In the genomic region with DNA sequence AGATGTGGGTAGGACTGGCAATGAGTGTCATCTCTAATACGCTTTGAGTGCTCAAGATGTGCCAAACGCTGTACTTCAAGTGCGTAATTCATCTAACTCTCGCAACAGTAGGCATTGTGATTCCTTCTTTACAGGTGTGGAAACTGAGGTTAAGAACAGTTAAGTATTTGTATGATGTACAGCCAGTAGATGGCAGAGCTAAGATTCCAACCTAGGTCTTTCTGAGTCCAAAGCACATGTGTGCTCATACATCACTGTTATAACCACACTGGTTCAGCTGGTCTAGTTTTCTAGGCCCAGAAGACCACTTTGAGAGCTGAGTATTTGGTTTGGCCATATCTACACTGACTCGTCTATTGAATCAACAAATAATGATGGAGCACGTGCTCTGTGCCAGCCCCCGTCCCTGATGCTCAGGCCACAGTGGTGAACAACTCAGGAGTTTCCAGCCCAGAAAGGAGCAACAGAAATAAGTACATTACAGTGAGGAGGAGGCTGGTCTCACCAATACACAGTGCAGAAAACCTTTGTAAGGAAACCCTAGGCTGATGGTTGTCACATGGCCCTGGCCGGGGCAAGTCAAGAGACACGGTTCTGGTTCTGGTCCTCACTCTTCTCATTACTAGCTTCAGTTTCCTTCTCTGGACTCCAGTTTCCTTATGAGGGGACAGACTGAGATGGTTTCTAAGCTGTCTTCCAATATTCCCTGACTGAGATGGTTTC, we compare ENCODE assay signal across 3 cellular contexts.
TF ChIP-seq lines count a peak whose summit lies in the region.

No MANE protein-coding gene starts in this region.

TF ChIP-seq in GM23338, 12 proteins besides CTCF, POLR2A, EP300 and RAD21 (continued from another document and continues in another):
- TF ChIP-seq, protein P1, sequence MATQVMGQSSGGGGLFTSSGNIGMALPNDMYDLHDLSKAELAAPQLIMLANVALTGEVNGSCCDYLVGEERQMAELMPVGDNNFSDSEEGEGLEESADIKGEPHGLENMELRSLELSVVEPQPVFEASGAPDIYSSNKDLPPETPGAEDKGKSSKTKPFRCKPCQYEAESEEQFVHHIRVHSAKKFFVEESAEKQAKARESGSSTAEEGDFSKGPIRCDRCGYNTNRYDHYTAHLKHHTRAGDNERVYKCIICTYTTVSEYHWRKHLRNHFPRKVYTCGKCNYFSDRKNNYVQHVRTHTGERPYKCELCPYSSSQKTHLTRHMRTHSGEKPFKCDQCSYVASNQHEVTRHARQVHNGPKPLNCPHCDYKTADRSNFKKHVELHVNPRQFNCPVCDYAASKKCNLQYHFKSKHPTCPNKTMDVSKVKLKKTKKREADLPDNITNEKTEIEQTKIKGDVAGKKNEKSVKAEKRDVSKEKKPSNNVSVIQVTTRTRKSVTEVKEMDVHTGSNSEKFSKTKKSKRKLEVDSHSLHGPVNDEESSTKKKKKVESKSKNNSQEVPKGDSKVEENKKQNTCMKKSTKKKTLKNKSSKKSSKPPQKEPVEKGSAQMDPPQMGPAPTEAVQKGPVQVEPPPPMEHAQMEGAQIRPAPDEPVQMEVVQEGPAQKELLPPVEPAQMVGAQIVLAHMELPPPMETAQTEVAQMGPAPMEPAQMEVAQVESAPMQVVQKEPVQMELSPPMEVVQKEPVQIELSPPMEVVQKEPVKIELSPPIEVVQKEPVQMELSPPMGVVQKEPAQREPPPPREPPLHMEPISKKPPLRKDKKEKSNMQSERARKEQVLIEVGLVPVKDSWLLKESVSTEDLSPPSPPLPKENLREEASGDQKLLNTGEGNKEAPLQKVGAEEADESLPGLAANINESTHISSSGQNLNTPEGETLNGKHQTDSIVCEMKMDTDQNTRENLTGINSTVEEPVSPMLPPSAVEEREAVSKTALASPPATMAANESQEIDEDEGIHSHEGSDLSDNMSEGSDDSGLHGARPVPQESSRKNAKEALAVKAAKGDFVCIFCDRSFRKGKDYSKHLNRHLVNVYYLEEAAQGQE (IDR thresholded peaks at IDR 0.05; ENCODE audit: unreplicated experiment) = no peak

TF ChIP-seq in SK-N-SH treated with all-trans-retinoic acid at 6 μM for 48 hours, 23 proteins besides CTCF, POLR2A, EP300 and RAD21 (continued from another document):
- TF ChIP-seq, protein P2, sequence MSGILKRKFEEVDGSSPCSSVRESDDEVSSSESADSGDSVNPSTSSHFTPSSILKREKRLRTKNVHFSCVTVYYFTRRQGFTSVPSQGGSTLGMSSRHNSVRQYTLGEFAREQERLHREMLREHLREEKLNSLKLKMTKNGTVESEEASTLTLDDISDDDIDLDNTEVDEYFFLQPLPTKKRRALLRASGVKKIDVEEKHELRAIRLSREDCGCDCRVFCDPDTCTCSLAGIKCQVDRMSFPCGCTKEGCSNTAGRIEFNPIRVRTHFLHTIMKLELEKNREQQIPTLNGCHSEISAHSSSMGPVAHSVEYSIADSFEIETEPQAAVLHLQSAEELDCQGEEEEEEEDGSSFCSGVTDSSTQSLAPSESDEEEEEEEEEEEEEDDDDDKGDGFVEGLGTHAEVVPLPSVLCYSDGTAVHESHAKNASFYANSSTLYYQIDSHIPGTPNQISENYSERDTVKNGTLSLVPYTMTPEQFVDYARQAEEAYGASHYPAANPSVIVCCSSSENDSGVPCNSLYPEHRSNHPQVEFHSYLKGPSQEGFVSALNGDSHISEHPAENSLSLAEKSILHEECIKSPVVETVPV (CRISPR knock-in tag; IDR thresholded peaks at IDR 0.05) = no peak
- TF ChIP-seq PPARA (CRISPR knock-in tag; IDR thresholded peaks at IDR 0.05; ENCODE audit: borderline replicate concordance) = no peak

TF ChIP-seq in WTC11, 78 proteins besides CTCF, POLR2A, EP300 and RAD21 (continued from another document):
- TF ChIP-seq, protein P3, sequence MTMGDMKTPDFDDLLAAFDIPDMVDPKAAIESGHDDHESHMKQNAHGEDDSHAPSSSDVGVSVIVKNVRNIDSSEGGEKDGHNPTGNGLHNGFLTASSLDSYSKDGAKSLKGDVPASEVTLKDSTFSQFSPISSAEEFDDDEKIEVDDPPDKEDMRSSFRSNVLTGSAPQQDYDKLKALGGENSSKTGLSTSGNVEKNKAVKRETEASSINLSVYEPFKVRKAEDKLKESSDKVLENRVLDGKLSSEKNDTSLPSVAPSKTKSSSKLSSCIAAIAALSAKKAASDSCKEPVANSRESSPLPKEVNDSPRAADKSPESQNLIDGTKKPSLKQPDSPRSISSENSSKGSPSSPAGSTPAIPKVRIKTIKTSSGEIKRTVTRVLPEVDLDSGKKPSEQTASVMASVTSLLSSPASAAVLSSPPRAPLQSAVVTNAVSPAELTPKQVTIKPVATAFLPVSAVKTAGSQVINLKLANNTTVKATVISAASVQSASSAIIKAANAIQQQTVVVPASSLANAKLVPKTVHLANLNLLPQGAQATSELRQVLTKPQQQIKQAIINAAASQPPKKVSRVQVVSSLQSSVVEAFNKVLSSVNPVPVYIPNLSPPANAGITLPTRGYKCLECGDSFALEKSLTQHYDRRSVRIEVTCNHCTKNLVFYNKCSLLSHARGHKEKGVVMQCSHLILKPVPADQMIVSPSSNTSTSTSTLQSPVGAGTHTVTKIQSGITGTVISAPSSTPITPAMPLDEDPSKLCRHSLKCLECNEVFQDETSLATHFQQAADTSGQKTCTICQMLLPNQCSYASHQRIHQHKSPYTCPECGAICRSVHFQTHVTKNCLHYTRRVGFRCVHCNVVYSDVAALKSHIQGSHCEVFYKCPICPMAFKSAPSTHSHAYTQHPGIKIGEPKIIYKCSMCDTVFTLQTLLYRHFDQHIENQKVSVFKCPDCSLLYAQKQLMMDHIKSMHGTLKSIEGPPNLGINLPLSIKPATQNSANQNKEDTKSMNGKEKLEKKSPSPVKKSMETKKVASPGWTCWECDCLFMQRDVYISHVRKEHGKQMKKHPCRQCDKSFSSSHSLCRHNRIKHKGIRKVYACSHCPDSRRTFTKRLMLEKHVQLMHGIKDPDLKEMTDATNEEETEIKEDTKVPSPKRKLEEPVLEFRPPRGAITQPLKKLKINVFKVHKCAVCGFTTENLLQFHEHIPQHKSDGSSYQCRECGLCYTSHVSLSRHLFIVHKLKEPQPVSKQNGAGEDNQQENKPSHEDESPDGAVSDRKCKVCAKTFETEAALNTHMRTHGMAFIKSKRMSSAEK (CRISPR knock-in tag; IDR thresholded peaks at IDR 0.05; ENCODE audit: borderline replicate concordance) = no peak
- TF ChIP-seq, protein P4, sequence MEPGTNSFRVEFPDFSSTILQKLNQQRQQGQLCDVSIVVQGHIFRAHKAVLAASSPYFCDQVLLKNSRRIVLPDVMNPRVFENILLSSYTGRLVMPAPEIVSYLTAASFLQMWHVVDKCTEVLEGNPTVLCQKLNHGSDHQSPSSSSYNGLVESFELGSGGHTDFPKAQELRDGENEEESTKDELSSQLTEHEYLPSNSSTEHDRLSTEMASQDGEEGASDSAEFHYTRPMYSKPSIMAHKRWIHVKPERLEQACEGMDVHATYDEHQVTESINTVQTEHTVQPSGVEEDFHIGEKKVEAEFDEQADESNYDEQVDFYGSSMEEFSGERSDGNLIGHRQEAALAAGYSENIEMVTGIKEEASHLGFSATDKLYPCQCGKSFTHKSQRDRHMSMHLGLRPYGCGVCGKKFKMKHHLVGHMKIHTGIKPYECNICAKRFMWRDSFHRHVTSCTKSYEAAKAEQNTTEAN (CRISPR knock-in tag; IDR thresholded peaks at IDR 0.05) = no peak
- TF ChIP-seq, protein P5, sequence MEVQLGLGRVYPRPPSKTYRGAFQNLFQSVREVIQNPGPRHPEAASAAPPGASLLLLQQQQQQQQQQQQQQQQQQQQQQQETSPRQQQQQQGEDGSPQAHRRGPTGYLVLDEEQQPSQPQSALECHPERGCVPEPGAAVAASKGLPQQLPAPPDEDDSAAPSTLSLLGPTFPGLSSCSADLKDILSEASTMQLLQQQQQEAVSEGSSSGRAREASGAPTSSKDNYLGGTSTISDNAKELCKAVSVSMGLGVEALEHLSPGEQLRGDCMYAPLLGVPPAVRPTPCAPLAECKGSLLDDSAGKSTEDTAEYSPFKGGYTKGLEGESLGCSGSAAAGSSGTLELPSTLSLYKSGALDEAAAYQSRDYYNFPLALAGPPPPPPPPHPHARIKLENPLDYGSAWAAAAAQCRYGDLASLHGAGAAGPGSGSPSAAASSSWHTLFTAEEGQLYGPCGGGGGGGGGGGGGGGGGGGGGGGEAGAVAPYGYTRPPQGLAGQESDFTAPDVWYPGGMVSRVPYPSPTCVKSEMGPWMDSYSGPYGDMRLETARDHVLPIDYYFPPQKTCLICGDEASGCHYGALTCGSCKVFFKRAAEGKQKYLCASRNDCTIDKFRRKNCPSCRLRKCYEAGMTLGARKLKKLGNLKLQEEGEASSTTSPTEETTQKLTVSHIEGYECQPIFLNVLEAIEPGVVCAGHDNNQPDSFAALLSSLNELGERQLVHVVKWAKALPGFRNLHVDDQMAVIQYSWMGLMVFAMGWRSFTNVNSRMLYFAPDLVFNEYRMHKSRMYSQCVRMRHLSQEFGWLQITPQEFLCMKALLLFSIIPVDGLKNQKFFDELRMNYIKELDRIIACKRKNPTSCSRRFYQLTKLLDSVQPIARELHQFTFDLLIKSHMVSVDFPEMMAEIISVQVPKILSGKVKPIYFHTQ (CRISPR knock-in tag; IDR thresholded peaks at IDR 0.05) = no peak
- TF ChIP-seq GRHL2 (CRISPR knock-in tag; IDR thresholded peaks at IDR 0.05; ENCODE audit: insufficient replicate concordance, severe bottlenecking) (no peak), NR3C1 (CRISPR knock-in tag; conservative IDR thresholded peaks at IDR 0.05; ENCODE audit: low read depth) (no peak), FOXP1 (CRISPR knock-in tag; IDR thresholded peaks at IDR 0.05; ENCODE audit: borderline replicate concordance) (no peak), RORB (CRISPR knock-in tag; IDR thresholded peaks at IDR 0.05) (no peak), SMAD3 (CRISPR knock-in tag; IDR thresholded peaks at IDR 0.05; ENCODE audit: borderline replicate concordance) (no peak), PRRX2 (CRISPR knock-in tag; IDR thresholded peaks at IDR 0.05) (no peak)
- TF ChIP-seq, protein P6, sequence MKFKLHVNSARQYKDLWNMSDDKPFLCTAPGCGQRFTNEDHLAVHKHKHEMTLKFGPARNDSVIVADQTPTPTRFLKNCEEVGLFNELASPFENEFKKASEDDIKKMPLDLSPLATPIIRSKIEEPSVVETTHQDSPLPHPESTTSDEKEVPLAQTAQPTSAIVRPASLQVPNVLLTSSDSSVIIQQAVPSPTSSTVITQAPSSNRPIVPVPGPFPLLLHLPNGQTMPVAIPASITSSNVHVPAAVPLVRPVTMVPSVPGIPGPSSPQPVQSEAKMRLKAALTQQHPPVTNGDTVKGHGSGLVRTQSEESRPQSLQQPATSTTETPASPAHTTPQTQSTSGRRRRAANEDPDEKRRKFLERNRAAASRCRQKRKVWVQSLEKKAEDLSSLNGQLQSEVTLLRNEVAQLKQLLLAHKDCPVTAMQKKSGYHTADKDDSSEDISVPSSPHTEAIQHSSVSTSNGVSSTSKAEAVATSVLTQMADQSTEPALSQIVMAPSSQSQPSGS (CRISPR knock-in tag; IDR thresholded peaks at IDR 0.05; ENCODE audit: borderline replicate concordance, low read depth) = no peak
- TF ChIP-seq, protein P7, sequence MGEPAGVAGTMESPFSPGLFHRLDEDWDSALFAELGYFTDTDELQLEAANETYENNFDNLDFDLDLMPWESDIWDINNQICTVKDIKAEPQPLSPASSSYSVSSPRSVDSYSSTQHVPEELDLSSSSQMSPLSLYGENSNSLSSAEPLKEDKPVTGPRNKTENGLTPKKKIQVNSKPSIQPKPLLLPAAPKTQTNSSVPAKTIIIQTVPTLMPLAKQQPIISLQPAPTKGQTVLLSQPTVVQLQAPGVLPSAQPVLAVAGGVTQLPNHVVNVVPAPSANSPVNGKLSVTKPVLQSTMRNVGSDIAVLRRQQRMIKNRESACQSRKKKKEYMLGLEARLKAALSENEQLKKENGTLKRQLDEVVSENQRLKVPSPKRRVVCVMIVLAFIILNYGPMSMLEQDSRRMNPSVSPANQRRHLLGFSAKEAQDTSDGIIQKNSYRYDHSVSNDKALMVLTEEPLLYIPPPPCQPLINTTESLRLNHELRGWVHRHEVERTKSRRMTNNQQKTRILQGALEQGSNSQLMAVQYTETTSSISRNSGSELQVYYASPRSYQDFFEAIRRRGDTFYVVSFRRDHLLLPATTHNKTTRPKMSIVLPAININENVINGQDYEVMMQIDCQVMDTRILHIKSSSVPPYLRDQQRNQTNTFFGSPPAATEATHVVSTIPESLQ (CRISPR knock-in tag; IDR thresholded peaks at IDR 0.05) = no peak
- TF ChIP-seq, protein P8, sequence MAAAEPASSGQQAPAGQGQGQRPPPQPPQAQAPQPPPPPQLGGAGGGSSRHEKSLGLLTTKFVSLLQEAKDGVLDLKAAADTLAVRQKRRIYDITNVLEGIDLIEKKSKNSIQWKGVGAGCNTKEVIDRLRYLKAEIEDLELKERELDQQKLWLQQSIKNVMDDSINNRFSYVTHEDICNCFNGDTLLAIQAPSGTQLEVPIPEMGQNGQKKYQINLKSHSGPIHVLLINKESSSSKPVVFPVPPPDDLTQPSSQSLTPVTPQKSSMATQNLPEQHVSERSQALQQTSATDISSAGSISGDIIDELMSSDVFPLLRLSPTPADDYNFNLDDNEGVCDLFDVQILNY (CRISPR knock-in tag; IDR thresholded peaks at IDR 0.05) = no peak
